In genomic region chr6:151475653-151476523, GRCh38 we compare ENCODE assay signal across 8 cellular contexts. TPM values are rescaled to one million over a fixed set of nuclear protein-coding genes. Genes with fewer than 3 reads are reported as not detected.
DNase-seq lines count a peak whose midpoint lies in the region; ATAC-seq and TF ChIP-seq lines count a peak whose summit lies in the region.

No MANE protein-coding gene starts in this region.

- ATAC-seq in GM21390 (IDR thresholded peaks at IDR 0.05; ENCODE audit: unreplicated experiment), result no peak

- peak; percentile 95 for TF ChIP-seq CTCF in HFFc6 (IDR thresholded peaks at IDR 0.05)
- peak; percentile 77 for TF ChIP-seq CTCF in fibroblast of mammary gland (conservative IDR thresholded peaks at IDR 0.05; ENCODE audit: control insufficient read depth, insufficient read depth, low read depth, low read length)
- peak; percentile 70 to 85 (median 77) for TF ChIP-seq CTCF in ovary (IDR thresholded peaks at IDR 0.05)

- no peaks in the 10 kb centered on the region for H3K36me3 ChIP-seq in ovary

- TF ChIP-seq EP300 in ovary (IDR thresholded peaks at IDR 0.05), result no peak

- no peak overlapping the region for H3K27ac ChIP-seq in ovary

- no peaks in the 10 kb centered on the region for H3K36me3 Mint-ChIP-seq in HFFc6 (ENCODE audit: low read depth)

- no peaks in the 10 kb centered on the region for H3K9me3 ChIP-seq in ovary

- peaks cover 5% of the 10 kb centered on the region for H3K4me1 ChIP-seq in ovary (ENCODE audit: insufficient read depth)

- DNase-seq in NOMO-1 (lab: John Stamatoyannopoulos, UW; ENCODE audit: unreplicated experiment in 2 of 2) (peak; percentile 14 to 28), NOMO-1 treated with dmso at 0.1 percent for 144 hours (lab: John Stamatoyannopoulos, UW; ENCODE audit: unreplicated experiment) (no peak), HFFc6 (peak; percentile 33), NCI-H2171 treated with DMSO at 0.1 percent for 48 hours (lab: John Stamatoyannopoulos, UW) (peak; percentile 64), fibroblast of mammary gland (ENCODE audit: low read depth) (peak; percentile 63), ovary (peak in 3 of 5 donors; percentile 34 to 64 (median 59))
- DNase-seq in activated CD4-positive, alpha-beta T cell treated with anti-CD3 and anti-CD28 coated beads, Interleukin-2, amount 50 U/mL, for 48 hours, result peak; percentile 38 to 52

- H3K4me3 Mint-ChIP-seq in HFFc6, result no peak overlapping the region

- H3K27me3 Mint-ChIP-seq in HFFc6 (ENCODE audit: insufficient read depth), result no peaks in the 10 kb centered on the region; the same call in 1 of the 2 replicates

- H3K4me1 Mint-ChIP-seq in HFFc6 (ENCODE audit: low read depth), result peaks cover 7% of the 10 kb centered on the region

- WGBS in ovary, 3 donors, result 52 to 55% (median 55%) methylated on average over 16 of the region's 16 CpGs

- H3K9me3 Mint-ChIP-seq in HFFc6, result no peaks in the 10 kb centered on the region

- TF ChIP-seq POLR2A in ovary (IDR thresholded peaks at IDR 0.05), result no peak

- intact Hi-C loops in ovary (cut with DNase I), result loop anchor here in 1 of 4 donors (5.0 kb wide), 1 partner anchor 34 kb away; no protein-coding TSS in a partner anchor

- no peaks in the 10 kb centered on the region for H3K27me3 ChIP-seq in ovary

- H3K4me3 ChIP-seq in fibroblast of mammary gland (ENCODE audit: control insufficient read depth, low read depth, low read length) (no peak overlapping the region), ovary (no peak overlapping the region)

- H3K27ac Mint-ChIP-seq in HFFc6, result no peak overlapping the region

RNA-seq across cellular contexts. Expression of gene CCDC170, which starts 17.9 kb away (rescaled TPM):
- under 1 TPM; 0.09 to 0.43 (median 0.30) TPM for total RNA-seq in HFFc6 (2021; fragmentation: NEBNext Ultra II Directional; extraction: Animal tissue kit (Norgen Biotek cat#: 25700))
- 10 to 100 TPM in 3 of 7 donors, 1 to 10 TPM in 4; 6.4 to 19.8 (median 9.3) TPM for total RNA-seq in ovary
- 1 to 10 TPM; 3.8 to 4.2 TPM for polyA plus RNA-seq in ovary

RNA-seq across cellular contexts. Expression of gene RMND1, which starts 24.0 kb away (rescaled TPM):
- total RNA-seq in HFFc6 (2021; fragmentation: NEBNext Ultra II Directional; extraction: Animal tissue kit (Norgen Biotek cat#: 25700)), result 10 to 100 TPM; 20.6 to 27.5 (median 22.0) TPM
- total RNA-seq in ovary, result 10 to 100 TPM; 17.1 to 23.7 (median 20.5) TPM
- 10 to 100 TPM; 19.9 to 20.4 TPM for polyA plus RNA-seq in ovary

Comparison
In these comparisons a context has a peak if more than half of its experiments do, and no peak if none do; other contexts are left out.
1. RNA of gene CCDC170, which starts 17.9 kb away (total RNA-seq): 6.4 to 19.8 TPM in ovary; 0.09 to 0.43 TPM in HFFc6; every median in the first group is over 4 times any median in the second.
2. Peak in every context shown above with its lines, with median percentiles within 50 percentile points of each other: CTCF ChIP-seq.